15 cellular contexts compared by ENCODE assay signal in genomic region chr2:127277028-127277427, GRCh38. TPM values are rescaled to one million over a fixed set of nuclear protein-coding genes. Genes with fewer than 3 reads are reported as not detected.
A peak's percentile ranks its signal among the peaks of the same experiment; 100 is the strongest.
DNase-seq lines count a peak whose midpoint lies in the region; ATAC-seq, FAIRE-seq and TF ChIP-seq lines count a peak whose summit lies in the region.
"Had no signal": no experiment of that assay in that cellular context is flagged by ENCODE, and none has a peak within 500 bp of the region (broad histone marks: within the 10 kb centered on the region; RNA-seq: fewer than 3 reads in every experiment).

No MANE protein-coding gene starts in this region.

- no peak overlapping the region for H3K4me2 ChIP-seq in K562 (ENCODE audit: insufficient read depth, low read length)
- H3K4me2 ChIP-seq: BLaER1 had no signal

- no peak overlapping the region for H2AFZ ChIP-seq in K562 (ENCODE audit: low read depth, low read length)

- H3K4me1 ChIP-seq in K562 (replicated peaks in 1 of 2; ENCODE audit: control insufficient read depth in 2 of 2, insufficient read depth in 2 of 2, low read length in 2 of 2) = no peaks in the 10 kb centered on the region
- no peaks in the 10 kb centered on the region for H3K4me1 ChIP-seq in CD4-positive, alpha-beta memory T cell (ENCODE audit: insufficient read depth, low read length)
- H3K4me1 ChIP-seq: BLaER1 had no signal

- intact Hi-C loops in K562 (cut with micrococcal nuclease) = no loop called here
- intact Hi-C loops in CD4-positive, alpha-beta memory T cell (cut with micrococcal nuclease) = no loop called here

- H4K20me1 ChIP-seq in K562 (replicated peaks; ENCODE audit: control insufficient read depth, insufficient read depth, low read length) = 0 out of 2 replicates have a peak, but pooled peaks cover 3% of the 10 kb centered on the region

- peaks cover 91% of the 10 kb centered on the region for H3K36me3 ChIP-seq in K562 (ENCODE audit: control insufficient read depth, insufficient read depth, low read length)
- H3K36me3 ChIP-seq in CD4-positive, alpha-beta memory T cell (ENCODE audit: insufficient read depth, low read length) = peaks cover 62% of the 10 kb centered on the region

- H3K27me3 ChIP-seq in K562 (ENCODE audit: control insufficient read depth in 2 of 2, insufficient read depth in 2 of 2, low read length in 2 of 2) = no peaks in the 10 kb centered on the region
- H3K27me3 ChIP-seq in CD4-positive, alpha-beta memory T cell (ENCODE audit: insufficient read depth, low read length) = no peaks in the 10 kb centered on the region
- H3K27me3 ChIP-seq: BLaER1 had no signal

- H3K9me3 Mint-ChIP-seq in CD4-positive, alpha-beta memory T cell = peaks cover 0 to 3% (median 0%) of the 10 kb centered on the region in 8 donors

- no peak for TF ChIP-seq CTCF in K562 (IDR thresholded peaks at IDR 0.05 in 2 of 3, conservative IDR thresholded peaks at IDR 0.05 in 1 of 3; ENCODE audit: insufficient read depth in 2 of 3, low read depth in 1 of 3, low read length in 3 of 3)

- WGBS in K562 (ENCODE audit: insufficient coverage, low coverage, missing lambda C conversion rate) = 94% methylated on average over 2 of the region's 2 CpGs

- TF ChIP-seq RAD21 in K562 (CRISPR knock-in tag; conservative IDR thresholded peaks at IDR 0.05 in 1 of 2, IDR thresholded peaks at IDR 0.05 in 1 of 2) = no peak

- H3K36me3 Mint-ChIP-seq in CD4-positive, alpha-beta memory T cell = peaks cover 71 to 82% of the 10 kb centered on the region in 2 donors

- FAIRE-seq in GM12892 (lab: Jason Lieb, UNC) (peak; percentile 44), K562 (lab: Jason Lieb, UNC) (no peak)
- FAIRE-seq: islet of Langerhans had no signal

- CTCF ChIA-PET in K562 (lab: Yijun Ruan, JAX; ENCODE audit: low intra/inter-chr PET ratio) = no interaction called here
- CTCF ChIA-PET in CD4-positive, alpha-beta memory T cell (lab: Charles Lee; ENCODE audit: partially characterized antibody) = no interaction called here

- peaks cover 7 to 15% (median 11%) of the 10 kb centered on the region in 4 donors for H3K4me1 Mint-ChIP-seq in CD4-positive, alpha-beta memory T cell

- TF ChIP-seq EP300 in K562 (IDR thresholded peaks at IDR 0.05; ENCODE audit: low read length) = no peak

- H3K4me3 Mint-ChIP-seq in CD4-positive, alpha-beta memory T cell = no peak overlapping the region

- TF ChIP-seq POLR2A in GM12892 (IDR thresholded peaks at IDR 0.05; ENCODE audit: low read depth, low read length) = no peak
- TF ChIP-seq POLR2A in K562 (conservative IDR thresholded peaks at IDR 0.05) = no peak

- H3K9me1 ChIP-seq in K562 (ENCODE audit: control insufficient read depth, insufficient read depth, low read length) = no peaks in the 10 kb centered on the region

- no peak overlapping the region for H3K27ac ChIP-seq in K562 (ENCODE audit: extremely low read depth, low read depth, low read length)
- no peak overlapping the region for H3K27ac ChIP-seq in CD4-positive, alpha-beta memory T cell (ENCODE audit: low read depth, low read length)
- H3K27ac ChIP-seq: BLaER1, HL-60, VCaP had no signal

- POLR2A ChIA-PET in K562 (lab: Yijun Ruan, JAX) = interaction anchor here (0.6 to 1.0 kb wide), 2 partner anchors 16 to 38 kb away, joined by 3 to 5 read pairs; partner anchors contain the start of gene ERCC3
- POLR2A ChIA-PET in CD4-positive, alpha-beta memory T cell (lab: Charles Lee; ENCODE audit: partially characterized antibody) = no interaction called here

- H3K27ac Mint-ChIP-seq in CD4-positive, alpha-beta memory T cell = peak overlapping the region in 2 of 7 donors; percentile 15 to 44

- no peak overlapping the region for H3K9ac ChIP-seq in K562 (ENCODE audit: insufficient read depth in 1 of 2, low read depth in 2 of 2, low read length in 2 of 2)
- H3K9ac ChIP-seq: BLaER1 had no signal

- no peak overlapping the region for H3K4me3 ChIP-seq in K562
- no peak overlapping the region for H3K4me3 ChIP-seq in CD4-positive, alpha-beta memory T cell (ENCODE audit: low read length in 2 of 2)
- H3K4me3 ChIP-seq: BLaER1 had no signal

- no peaks in the 10 kb centered on the region for H3K27me3 Mint-ChIP-seq in CD4-positive, alpha-beta memory T cell

- in situ Hi-C loops in K562 (cut with MboI) = no loop called here

- H3K79me2 ChIP-seq in K562 (ENCODE audit: control insufficient read depth, insufficient read depth, low read length) = no peaks in the 10 kb centered on the region

- DNase-seq in GM12892 (ENCODE audit: insufficient read length) = no peak
- DNase-seq in K562 (ENCODE audit: extremely low read depth in 1 of 4, low spot score in 3 of 4) = no peak
- no peak for DNase-seq in NCI-H1436 (lab: John Stamatoyannopoulos, UW)
- no peak for DNase-seq in NCI-H2081 treated with DMSO at 0.1 percent for 48 hours (lab: John Stamatoyannopoulos, UW)
- no peak for DNase-seq in LoVo (ENCODE audit: low spot score)
- no peak for DNase-seq in CD4-positive, alpha-beta memory T cell
- DNase-seq: activated naive CD4-positive, alpha-beta T cell treated with anti-CD3 and anti-CD28 coated beads, Interleukin-2, amount 50 U/mL, for 16 hours; NCI-H187 treated with DMSO at 0.1 percent for 48 hours; RPMI8226 had no signal

- no TSS peak for BruUV-seq in K562 (replicated peaks; lab: Mats Ljungman, UMichigan)

- ATAC-seq in GM19463 (IDR thresholded peaks at IDR 0.05; ENCODE audit: unreplicated experiment) = peak; percentile 94
- ATAC-seq in HG02973 (IDR thresholded peaks at IDR 0.05; ENCODE audit: unreplicated experiment) = peak; percentile 67
- no peak for ATAC-seq in K562

- no peaks in the 10 kb centered on the region for H3K9me3 ChIP-seq in K562 (replicated peaks; ENCODE audit: control insufficient read depth, insufficient read depth, low read depth, low read length)
- no peaks in the 10 kb centered on the region for H3K9me3 ChIP-seq in CD4-positive, alpha-beta memory T cell (ENCODE audit: control insufficient read depth in 1 of 2, low read length in 2 of 2)
- H3K9me3 ChIP-seq: BLaER1 had no signal

TF ChIP-seq in K562, 482 proteins besides CTCF, POLR2A, EP300 and RAD21:
- no peak for TF ChIP-seq E2F5 (CRISPR knock-in tag; IDR thresholded peaks at IDR 0.05)
- TF ChIP-seq ZNF316 (IDR thresholded peaks at IDR 0.05) = peak; percentile 21; the same call in 1 of the 2 replicates
- TF ChIP-seq C11orf30 (IDR thresholded peaks at IDR 0.05; ENCODE audit: low read depth) = peak; percentile 12; the same call in 1 of the 2 replicates
- TF ChIP-seq SETDB1 (IDR thresholded peaks at IDR 0.05; ENCODE audit: low read length) = no peak
- TF ChIP-seq ZNF274 (IDR thresholded peaks at IDR 0.05; ENCODE audit: borderline replicate concordance, low read depth, low read length) = no peak
- TF ChIP-seq ZNF12 (CRISPR knock-in tag; IDR thresholded peaks at IDR 0.05) = no peak
TF ChIP-seq in K562: peak in this region for 2.

RNA-seq across cellular contexts. Expression of gene ERCC3, which starts 16.9 kb away (rescaled TPM):
- polyA plus RNA-seq in GM12892 (2012; ENCODE audit: missing spikeins) = 42.8 TPM
- 138 and 178 TPM in 2 replicates for total RNA-seq in K562 (2011; cell fraction: chromatin; rRNA removed; ENCODE audit: low replicate concordance)
- total RNA-seq in K562 (2011; cell fraction: nucleolus; rRNA removed) = 77.4 and 82.9 TPM in 2 replicates
- total RNA-seq in K562 (2011; cell fraction: nucleoplasm; rRNA removed) = 89.8 and 92.7 TPM in 2 replicates
- total RNA-seq in K562 (2014; rRNA removed) = 26.8 and 29.0 TPM in 2 replicates
- 43.1 and 47.0 TPM in 2 replicates for total RNA-seq in K562 (2014; rRNA removed; fragmentation: Illumina TruSeq; extraction: Trizol)
- total RNA-seq in K562 (2015; rRNA removed; fragmentation: Illumina TruSeq; extraction: Trizol) = 44.9 and 46.6 TPM in 2 replicates
- 37.5 and 39.9 TPM in 2 replicates for total RNA-seq in K562 (2021)
- 52.9 and 56.0 TPM in 2 replicates for polyA plus RNA-seq in K562 (2011; rRNA removed)
- 37.8 and 40.1 TPM in 2 replicates for polyA plus RNA-seq in K562 (2011; cell fraction: cytosol; rRNA removed)
- polyA plus RNA-seq in K562 (2011; cell fraction: nucleus; rRNA removed) = 180 and 192 TPM in 2 replicates
- 33.1 and 33.7 TPM in 2 replicates for polyA plus RNA-seq in K562 (2012)
- polyA plus RNA-seq in K562 (2014; fragmentation: Illumina TruSeq; extraction: Trizol) = 56.7 and 61.5 TPM in 2 replicates
- polyA plus RNA-seq in K562 (2014; fragmentation: Nextera tagmentation; extraction: Ambion mirVana) = 10 to 100 TPM; 17.9 to 32.8 TPM
- 46.2 and 47.1 TPM in 2 replicates for polyA plus RNA-seq in K562 (2014; rRNA removed)
- 46.8 and 54.1 TPM in 2 replicates for polyA minus RNA-seq in K562 (2011; rRNA and poly(A)+ RNA removed)
- polyA minus RNA-seq in K562 (2011; cell fraction: cytosol; rRNA and poly(A)+ RNA removed) = 19.6 and 21.8 TPM in 2 replicates
- polyA minus RNA-seq in K562 (2011; cell fraction: nucleus; rRNA and poly(A)+ RNA removed) = 60.5 and 99.2 TPM in 2 replicates
- 10 to 100 TPM; 59.2 to 62.9 TPM for total RNA-seq in CD4-positive, alpha-beta memory T cell
- polyA plus RNA-seq in CD4-positive, alpha-beta memory T cell = 10 to 100 TPM; 22.3 to 29.3 TPM

RNA-seq across cellular contexts. Expression of gene CYP27C1, which starts 56.9 kb away (rescaled TPM):
- not detected for polyA plus RNA-seq in GM12892 (2012; ENCODE audit: missing spikeins)
- not detected in 2 replicates for total RNA-seq in K562 (2011; cell fraction: chromatin; rRNA removed; ENCODE audit: low replicate concordance)
- not detected in 2 replicates for total RNA-seq in K562 (2011; cell fraction: nucleolus; rRNA removed)
- total RNA-seq in K562 (2011; cell fraction: nucleoplasm; rRNA removed) = not detected in 2 replicates
- total RNA-seq in K562 (2014; rRNA removed) (not detected in 2 replicates), K562 (2014; rRNA removed; fragmentation: Illumina TruSeq; extraction: Trizol) (not detected in 2 replicates), K562 (2015; rRNA removed; fragmentation: Illumina TruSeq; extraction: Trizol) (not detected in 2 replicates), K562 (2021) (not detected in 2 replicates)
- polyA plus RNA-seq in K562 (2011; rRNA removed) (not detected in 2 replicates), K562 (2014; fragmentation: Illumina TruSeq; extraction: Trizol) (not detected in 2 replicates), K562 (2014; fragmentation: Nextera tagmentation; extraction: Ambion mirVana) (not detected), K562 (2014; rRNA removed) (not detected in 2 replicates)
- not detected in 2 replicates for polyA plus RNA-seq in K562 (2011; cell fraction: cytosol; rRNA removed)
- not detected in 2 replicates for polyA plus RNA-seq in K562 (2011; cell fraction: nucleus; rRNA removed)
- not detected in 2 replicates for polyA plus RNA-seq in K562 (2012)
- not detected in 2 replicates for polyA minus RNA-seq in K562 (2011; rRNA and poly(A)+ RNA removed)
- polyA minus RNA-seq in K562 (2011; cell fraction: cytosol; rRNA and poly(A)+ RNA removed) = not detected in 2 replicates
- not detected in 2 replicates for polyA minus RNA-seq in K562 (2011; cell fraction: nucleus; rRNA and poly(A)+ RNA removed)
- not detected for total RNA-seq in CD4-positive, alpha-beta memory T cell
- polyA plus RNA-seq in CD4-positive, alpha-beta memory T cell = not detected
